Comparison of ENCODE assay signal across 1 cellular context in the genomic region with DNA sequence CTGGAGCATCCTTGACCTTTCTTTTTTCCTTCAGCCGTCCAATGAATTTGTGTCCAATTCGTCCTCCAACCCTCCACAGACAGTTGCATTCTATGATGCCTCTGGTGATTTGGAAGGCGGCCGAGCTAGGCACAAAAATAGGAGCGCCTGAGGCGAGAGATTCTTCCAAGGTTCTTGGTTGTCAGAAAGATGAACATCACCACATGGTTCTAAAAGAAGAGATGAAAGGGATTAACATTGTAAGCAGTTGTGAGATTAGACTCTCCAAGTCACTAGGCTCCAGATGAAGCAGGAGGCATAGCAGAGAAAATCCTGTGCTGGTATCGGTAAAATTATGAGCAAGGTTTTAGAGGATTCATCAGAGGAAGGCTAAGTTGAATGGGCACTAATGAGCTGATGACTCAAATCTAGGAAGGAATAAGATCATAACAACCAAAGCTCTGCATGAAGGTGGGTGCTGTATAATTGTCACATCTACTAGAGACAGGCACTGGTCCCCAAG.
TF ChIP-seq lines count a peak whose summit lies in the region.

No MANE protein-coding gene starts in this region.

TF ChIP-seq in IMR-90, 13 proteins besides CTCF, POLR2A, EP300 and RAD21:
- TF ChIP-seq ELK1 (IDR thresholded peaks at IDR 0.05; ENCODE audit: borderline replicate concordance, low read depth, low read length): no peak
- TF ChIP-seq NFE2L2 (IDR thresholded peaks at IDR 0.05; ENCODE audit: low read depth, low read length): no peak
- TF ChIP-seq SMC3 (IDR thresholded peaks at IDR 0.05; ENCODE audit: low read depth, low read length): no peak
- no peak for TF ChIP-seq MXI1 (IDR thresholded peaks at IDR 0.05; ENCODE audit: borderline replicate concordance, low read depth, low read length)
- no peak for TF ChIP-seq FOS (IDR thresholded peaks at IDR 0.05; ENCODE audit: low read depth, low read length)
- no peak for TF ChIP-seq CHD1 (IDR thresholded peaks at IDR 0.05; ENCODE audit: low read depth, low read length)
- TF ChIP-seq BHLHE40 (IDR thresholded peaks at IDR 0.05; ENCODE audit: low read depth, low read length): no peak
- TF ChIP-seq RCOR1 (IDR thresholded peaks at IDR 0.05; ENCODE audit: insufficient replicate concordance, low read length): no peak
- no peak for TF ChIP-seq CEBPB (IDR thresholded peaks at IDR 0.05; ENCODE audit: low read depth, low read length)
- TF ChIP-seq MAFK (IDR thresholded peaks at IDR 0.05; ENCODE audit: low read depth, low read length): no peak
- TF ChIP-seq MAZ (IDR thresholded peaks at IDR 0.05; ENCODE audit: borderline replicate concordance, low read depth, low read length): no peak
- no peak for TF ChIP-seq RFX5 (IDR thresholded peaks at IDR 0.05; ENCODE audit: low read depth, low read length)
- TF ChIP-seq, protein P1, sequence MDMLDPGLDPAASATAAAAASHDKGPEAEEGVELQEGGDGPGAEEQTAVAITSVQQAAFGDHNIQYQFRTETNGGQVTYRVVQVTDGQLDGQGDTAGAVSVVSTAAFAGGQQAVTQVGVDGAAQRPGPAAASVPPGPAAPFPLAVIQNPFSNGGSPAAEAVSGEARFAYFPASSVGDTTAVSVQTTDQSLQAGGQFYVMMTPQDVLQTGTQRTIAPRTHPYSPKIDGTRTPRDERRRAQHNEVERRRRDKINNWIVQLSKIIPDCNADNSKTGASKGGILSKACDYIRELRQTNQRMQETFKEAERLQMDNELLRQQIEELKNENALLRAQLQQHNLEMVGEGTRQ (IDR thresholded peaks at IDR 0.05; ENCODE audit: low read depth, low read length): no peak
